Comparison of ENCODE assay signal across 29 cellular contexts in the genomic region with DNA sequence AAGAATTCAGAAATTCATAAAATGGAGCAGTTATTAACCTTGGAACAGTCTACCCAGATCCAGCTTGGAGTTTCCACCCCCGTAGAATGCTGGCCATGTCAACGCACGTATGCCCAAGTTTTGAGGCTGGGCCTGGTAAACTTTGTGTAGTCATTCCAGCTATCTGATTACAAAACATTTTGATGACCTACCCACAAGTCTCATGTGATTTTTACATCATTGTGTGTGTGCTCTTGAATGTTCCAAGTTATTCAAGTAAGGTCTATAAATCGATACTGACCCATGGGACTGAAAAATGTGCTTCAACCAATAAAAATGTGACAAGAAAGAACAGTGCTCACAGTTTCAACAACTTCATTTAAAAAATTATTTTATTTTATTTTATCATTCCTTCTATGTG. TPM values are rescaled to one million over a fixed set of nuclear protein-coding genes. Genes with fewer than 3 reads are reported as not detected.
"Had no signal": no experiment of that assay in that cellular context is flagged by ENCODE, and none has a peak within 500 bp of the region (broad histone marks: within the 10 kb centered on the region; RNA-seq: fewer than 3 reads in every experiment).

No MANE protein-coding gene starts in this region.

- H3K27me3 ChIP-seq: colonic mucosa, esophagus squamous epithelium, heart right ventricle, left lung had no signal

- DNase-seq: colonic mucosa; cortex of kidney; effector CD8-positive, alpha-beta T cell; effector memory CD8-positive, alpha-beta T cell; endodermal cell; erythroblast; esophagus squamous epithelium; foreskin keratinocyte; glutamatergic neuron; head of caudate nucleus; heart right ventricle; hippocampal formation; left cardiac atrium; left lung; left ventricle myocardium superior; lower lobe of right lung; mesendoderm; midbrain had no signal

- H3K9me3 ChIP-seq: colonic mucosa had no signal

- H3K4me3 ChIP-seq: colonic mucosa, esophagus squamous epithelium, heart right ventricle, left lung, lower lobe of right lung had no signal

- H3K4me1 ChIP-seq: colonic mucosa, foreskin keratinocyte had no signal

- H3K36me3 ChIP-seq: colonic mucosa, esophagus squamous epithelium, heart right ventricle, left lung, lower lobe of right lung had no signal

- H3K27ac ChIP-seq: colonic mucosa, epithelial cell of prostate, esophagus squamous epithelium, foreskin keratinocyte, heart right ventricle, left lung, lower lobe of right lung had no signal

- ATAC-seq: effector memory CD8-positive, alpha-beta T cell; esophagus mucosa; foreskin keratinocyte; heart right ventricle; left cardiac atrium; left lung; left ventricle myocardium superior; lower lobe of right lung had no signal

RNA-seq across cellular contexts. Expression of a gene that starts 32.5 kb away (rescaled TPM):
- total RNA-seq: chondrocyte, dermis microvascular lymphatic vessel endothelial cell, endodermal cell, esophagus mucosa, fibroblast of lung, fibroblast of villous mesenchyme, foreskin keratinocyte, frontal cortex, glomerular endothelial cell, kidney epithelial cell, left ventricle myocardium superior, lung microvascular endothelial cell had no signal
- polyA plus RNA-seq: fibroblast of lung, foreskin keratinocyte, keratinocyte had no signal

RNA-seq across cellular contexts. Expression of a gene that starts 36.5 kb away (rescaled TPM):
- total RNA-seq: chondrocyte, endodermal cell, fibroblast of lung, fibroblast of villous mesenchyme, foreskin keratinocyte, frontal cortex, glomerular endothelial cell, kidney epithelial cell, left ventricle myocardium superior had no signal
- polyA plus RNA-seq: fibroblast of lung, foreskin keratinocyte, keratinocyte had no signal
